21 cellular contexts compared by ENCODE assay signal in the genomic region with DNA sequence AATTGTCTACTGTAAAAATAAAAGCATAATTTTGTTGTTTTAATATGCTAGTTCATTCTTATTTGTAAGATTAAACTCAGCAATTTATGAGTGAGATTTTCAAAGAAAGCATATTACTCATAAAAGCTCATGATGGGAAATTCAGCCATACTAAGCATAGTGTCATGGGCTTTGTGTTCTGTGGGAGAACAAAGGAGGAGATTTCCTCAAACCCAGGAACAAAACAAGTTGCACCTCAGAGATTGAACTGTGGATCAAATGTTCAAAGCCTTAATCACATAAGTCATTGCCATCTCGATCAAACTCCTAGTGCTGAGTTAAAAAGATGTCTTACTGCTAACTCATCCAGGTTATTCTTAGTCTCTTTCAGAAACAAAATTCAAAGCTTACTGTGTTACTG.
"Had no signal": no experiment of that assay in that cellular context is flagged by ENCODE, and none has a peak within 500 bp of the region (broad histone marks: within the 10 kb centered on the region; RNA-seq: fewer than 3 reads in every experiment).

No MANE protein-coding gene starts in this region.

- ATAC-seq: activated CD4-positive, CD25-positive, alpha-beta regulatory T cell treated with anti-CD3 and anti-CD28 coated beads, Interleukin-2, amount 50 U/mL, for 24 hours; activated CD8-positive, alpha-beta T cell treated with anti-CD3 and anti-CD28 coated beads for 36 hours; Panc1; Right ventricle myocardium inferior had no signal

- H3K9me3 ChIP-seq: ascending aorta, MG63 had no signal

- H3K4me1 ChIP-seq: ascending aorta had no signal

- H3K27me3 ChIP-seq: ascending aorta, cardiac muscle cell, MG63 had no signal

- H3K4me3 ChIP-seq: ascending aorta, cardiac muscle cell, MG63, SK-N-MC had no signal

- H3K36me3 ChIP-seq: ascending aorta, cardiac muscle cell, MG63 had no signal

- DNase-seq: activated CD4-positive, alpha-beta T cell treated with anti-CD3 and anti-CD28 coated beads for 4 hours; activated CD8-positive, alpha-beta memory T cell treated with anti-CD3 and anti-CD28 coated beads, Interleukin-2, amount 50 U/mL, for 48 hours; activated CD8-positive, alpha-beta T cell treated with anti-CD3 and anti-CD28 coated beads for 36 hours; activated T-cell treated with anti-CD3 and anti-CD28 coated beads, Interleukin-2, amount 50 U/mL, for 1 hour; MG63; MV-4-11; NCI-H1092 treated with DMSO at 0.1 percent for 48 hours; NCI-H1417 treated with DMSO at 0.1 percent for 48 hours; NCI-H1694; NCI-H2029 treated with DMSO at 0.1 percent for 48 hours; NCI-H510A treated with DMSO at 0.1 percent for 48 hours; NCI-H69; NK-92 treated with Interleukin-12 subunit alpha and Interleukin-12 subunit beta, amount 100 ng/mL, for 24 hours; RPMI8226; SW 1271 had no signal

- H3K27ac ChIP-seq: ascending aorta, cardiac muscle cell, SK-N-MC had no signal
